16 cellular contexts compared by ENCODE assay signal in genomic region chr12:106865685-106866084, GRCh38.
"Had no signal": no experiment of that assay in that cellular context is flagged by ENCODE, and none has a peak within 500 bp of the region (broad histone marks: within the 10 kb centered on the region; RNA-seq: fewer than 3 reads in every experiment).

No MANE protein-coding gene starts in this region.

- H3K9me3 Mint-ChIP-seq: activated CD4-positive, alpha-beta memory T cell treated with anti-CD3 and anti-CD28 coated beads for 36 hours; activated T-cell treated with anti-CD3 and anti-CD28 coated beads, Interleukin-2, amount 50 U/mL, for 72 hours; nephron had no signal

- H3K4me3 ChIP-seq: ascending aorta, cardiac muscle cell, hepatocyte, left lung, ovary had no signal

- H3K4me3 Mint-ChIP-seq: activated CD4-positive, alpha-beta memory T cell treated with anti-CD3 and anti-CD28 coated beads for 36 hours; activated T-cell treated with anti-CD3 and anti-CD28 coated beads, Interleukin-2, amount 50 U/mL, for 72 hours; nephron had no signal

- H3K4me2 ChIP-seq: hepatocyte had no signal

- H3K27ac ChIP-seq: cardiac muscle cell, epithelial cell of prostate, hepatocyte, left lung, ovary had no signal

- H3K27me3 Mint-ChIP-seq: activated CD4-positive, alpha-beta memory T cell treated with anti-CD3 and anti-CD28 coated beads for 36 hours had no signal

- H3K4me1 ChIP-seq: left lung had no signal

- H3K4me1 Mint-ChIP-seq: nephron had no signal

- H3K9me3 ChIP-seq: ascending aorta, left lung, ovary had no signal

- DNase-seq: activated CD4-positive, alpha-beta memory T cell treated with anti-CD3 and anti-CD28 coated beads for 36 hours; activated CD4-positive, alpha-beta T cell treated with anti-CD3 and anti-CD28 coated beads for 1 hour; activated naive CD4-positive, alpha-beta T cell; activated T-cell treated with anti-CD3 and anti-CD28 coated beads, Interleukin-2, amount 50 U/mL, for 72 hours; effector CD8-positive, alpha-beta T cell; left lung; ovary; stimulated activated CD4-positive, alpha-beta T cell treated with anti-CD3 and anti-CD28 coated beads, Interleukin-4, amount 100 ng/mL, for 24 hours had no signal

- FAIRE-seq: colon, keratinocyte, urothelium cell line had no signal

- H3K36me3 ChIP-seq: ovary had no signal

- H2AFZ ChIP-seq: hepatocyte had no signal

- H3K27me3 ChIP-seq: ascending aorta, cardiac muscle cell, hepatocyte, left lung, ovary had no signal

- H3K27ac Mint-ChIP-seq: activated CD4-positive, alpha-beta memory T cell treated with anti-CD3 and anti-CD28 coated beads for 36 hours; activated T-cell treated with anti-CD3 and anti-CD28 coated beads, Interleukin-2, amount 50 U/mL, for 72 hours; nephron had no signal

- H3K79me2 ChIP-seq: hepatocyte had no signal
